In the genomic region with DNA sequence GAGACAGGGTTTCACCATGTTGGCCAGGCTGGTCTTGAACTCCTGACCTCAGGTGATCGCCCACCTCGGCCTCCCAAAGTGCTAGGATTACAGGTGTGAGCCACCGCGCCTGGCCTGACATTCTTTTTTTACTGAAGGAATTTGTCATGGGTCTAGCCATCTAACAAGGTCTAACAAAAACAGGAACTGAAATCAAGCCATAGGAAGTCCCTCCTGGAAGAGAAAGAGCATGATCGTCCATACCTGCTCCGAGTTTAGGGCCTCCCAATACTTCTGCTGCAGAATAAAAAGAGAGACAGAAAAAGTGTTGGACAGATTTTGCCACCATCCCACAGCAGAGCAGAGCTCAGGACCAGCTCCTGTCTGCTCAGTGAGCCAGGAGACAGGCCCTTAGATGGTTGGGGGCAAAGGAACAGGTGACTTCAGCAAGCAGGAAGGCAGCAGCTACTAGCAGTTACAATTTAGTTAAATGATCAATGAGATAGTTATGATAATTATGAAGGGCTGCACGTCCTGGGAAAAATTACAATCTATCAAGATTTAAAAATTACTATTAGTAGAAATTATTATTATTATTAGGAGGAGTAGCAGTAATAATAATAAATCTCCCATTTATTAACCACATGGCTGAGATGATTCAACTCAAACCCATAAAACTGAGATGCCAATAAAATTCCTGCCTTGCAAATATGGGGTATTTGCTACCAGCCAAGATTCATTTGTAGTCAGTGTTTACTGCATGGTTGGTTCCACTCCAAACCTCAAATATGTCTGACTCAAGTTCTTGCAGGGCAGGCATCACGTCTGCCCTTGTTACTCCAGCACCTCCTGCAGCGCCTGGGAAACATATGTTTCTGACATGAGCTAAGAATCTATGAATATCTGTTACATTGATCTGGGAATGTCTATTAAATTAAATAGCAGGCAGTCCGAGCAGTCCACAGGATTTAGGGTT, we compare ENCODE assay signal across 10 cellular contexts. TPM values are rescaled to one million over a fixed set of nuclear protein-coding genes. Genes with fewer than 3 reads are reported as not detected.
DNase-seq lines count a peak whose midpoint lies in the region; ATAC-seq and TF ChIP-seq lines count a peak whose summit lies in the region.
"Had no signal": no experiment of that assay in that cellular context is flagged by ENCODE, and none has a peak within 500 bp of the region (broad histone marks: within the 10 kb centered on the region; RNA-seq: fewer than 3 reads in every experiment).

No MANE protein-coding gene starts in this region.

- POLR2A ChIA-PET in AG04449 (lab: Yijun Ruan, JAX), result interaction anchor here (0.7 to 1.6 kb wide), 4 partner anchors 9 to 109 kb away, joined by 3 to 7 read pairs (median 4); no protein-coding TSS in a partner anchor

- H3K9me2 ChIP-seq in hepatocyte (replicated peaks; ENCODE audit: insufficient read depth), result no peaks in the 10 kb centered on the region

- ATAC-seq in HG02610 (IDR thresholded peaks at IDR 0.05; ENCODE audit: unreplicated experiment) (peak; percentile 45), GM18873 (IDR thresholded peaks at IDR 0.05; ENCODE audit: low FRiP score, unreplicated experiment) (no peak), HG03354 (IDR thresholded peaks at IDR 0.05; ENCODE audit: poor library complexity, severe bottlenecking, unreplicated experiment) (no peak)

- H3K9me3 ChIP-seq in hepatocyte (ENCODE audit: low read depth), result no peaks in the 10 kb centered on the region

- WGBS in hepatocyte (ENCODE audit: low lambda C conversion rate, missing lambda C conversion rate), result 82% methylated on average over 10 of the region's 10 CpGs

- no peak overlapping the region for H3K4me2 ChIP-seq in hepatocyte
- H3K4me2 ChIP-seq: neural progenitor cell had no signal

- H3K4me1 ChIP-seq in hepatocyte (ENCODE audit: insufficient read depth), result peaks cover 5% of the 10 kb centered on the region
- H3K4me1 ChIP-seq: neural progenitor cell had no signal

- TF ChIP-seq CTCF in AG04449 (IDR thresholded peaks at IDR 0.05; ENCODE audit: insufficient read depth, low read length, missing control alignments), result no peak
- TF ChIP-seq CTCF in hepatocyte (IDR thresholded peaks at IDR 0.05; ENCODE audit: poor library complexity), result no peak

- H4K20me1 ChIP-seq in hepatocyte (ENCODE audit: insufficient read depth, poor library complexity, severe bottlenecking), result no peaks in the 10 kb centered on the region

- H3K36me3 ChIP-seq in hepatocyte (replicated peaks; ENCODE audit: insufficient read depth, low read depth), result no peaks in the 10 kb centered on the region
- H3K36me3 ChIP-seq: neural progenitor cell had no signal

- no peaks in the 10 kb centered on the region for H3K79me2 ChIP-seq in hepatocyte

- H3K4me3 ChIP-seq in AG04449 (ENCODE audit: low read depth, low read length) (no peak overlapping the region), hepatocyte (no peak overlapping the region)
- H3K4me3 ChIP-seq: neural progenitor cell had no signal

- DNase-seq in AG04449 (ENCODE audit: low read depth, low spot score) (peak; percentile 100), T1000 (lab: John Stamatoyannopoulos, UW) (peak; percentile 75), hepatocyte (ENCODE audit: low spot score) (peak; percentile 67), NCI-H1105 treated with DMSO at 0.1 percent for 48 hours (lab: John Stamatoyannopoulos, UW) (no peak), posterior vena cava (ENCODE audit: low spot score) (no peak)
- DNase-seq: activated naive CD4-positive, alpha-beta T cell treated with anti-CD3 and anti-CD28 coated beads, Interleukin-2, amount 50 U/mL, for 16 hours had no signal

- H3K27ac ChIP-seq in hepatocyte, result peak overlapping the region; percentile 15
- H3K27ac ChIP-seq: neural progenitor cell had no signal

- no peak overlapping the region for H2AFZ ChIP-seq in hepatocyte
- H2AFZ ChIP-seq: neural progenitor cell had no signal

- CTCF ChIA-PET in AG04449 (lab: Yijun Ruan, JAX), result interaction anchor here (0.6 to 7.1 kb wide), 21 partner anchors 7 to 260 kb away, joined by 3 to 130 read pairs (median 7); partner anchors contain the start of gene TMEM44

- intact Hi-C loops in posterior vena cava (cut with DNase I), result no loop called here

- no peaks in the 10 kb centered on the region for H3K27me3 ChIP-seq in hepatocyte
- H3K27me3 ChIP-seq: neural progenitor cell had no signal

RNA-seq across cellular contexts. Expression of gene TMEM44, which starts 40.1 kb away (rescaled TPM):
- total RNA-seq in hepatocyte (6.5 and 6.6 TPM in 2 replicates), posterior vena cava (1 to 10 TPM; 9.2 to 9.4 TPM)
- 9.1 and 11.9 TPM in 2 replicates for polyA plus RNA-seq in hepatocyte

Comparison
In these comparisons a context has a peak if more than half of its experiments do, and no peak if none do; other contexts are left out.
1. DNase-seq: peak in AG04449 (single experiment), T1000 (single experiment) and hepatocyte (single experiment); none in NCI-H1105 treated with DMSO at 0.1 percent for 48 hours (single experiment) and posterior vena cava (single experiment).